In the genomic region with DNA sequence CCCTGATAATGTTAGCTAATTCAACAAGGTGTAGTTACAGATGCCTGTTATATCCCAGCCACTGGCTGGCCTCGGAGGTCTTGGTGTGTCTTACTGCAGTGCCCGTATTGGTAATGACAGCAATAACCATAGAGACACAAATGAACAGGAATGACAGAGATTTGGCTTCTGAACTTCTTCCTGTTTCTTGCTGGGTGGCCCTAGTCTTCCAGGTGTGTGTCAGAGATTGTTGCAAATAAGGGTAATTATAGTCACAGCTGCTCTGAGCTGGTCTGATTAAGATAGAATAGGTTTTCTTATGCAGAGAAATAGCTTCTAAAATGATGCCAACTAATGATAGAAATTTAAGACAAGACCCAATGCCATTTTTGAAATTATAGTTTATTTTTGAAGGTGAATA, we compare ENCODE assay signal across 17 cellular contexts.
DNase-seq lines count a peak whose midpoint lies in the region; TF ChIP-seq lines count a peak whose summit lies in the region.
"Had no signal": no experiment of that assay in that cellular context is flagged by ENCODE, and none has a peak within 500 bp of the region (broad histone marks: within the 10 kb centered on the region; RNA-seq: fewer than 3 reads in every experiment).

No MANE protein-coding gene starts in this region.

- H3K4me2 ChIP-seq in DOHH2 (ENCODE audit: low read length) (peak overlapping the region; percentile 50), SU-DHL-6 (ENCODE audit: low read depth, low read length, poor library complexity, severe bottlenecking) (peak overlapping the region; percentile 61), osteoblast (ENCODE audit: insufficient read depth, low read length) (no peak overlapping the region)

- H3K9ac ChIP-seq in SU-DHL-6 (ENCODE audit: low read length): no peak overlapping the region
- H3K9ac ChIP-seq: GM23248 had no signal

- H3K9me3 ChIP-seq in DOHH2 (ENCODE audit: control insufficient read depth, insufficient read depth, low read length): no peaks in the 10 kb centered on the region
- H3K9me3 ChIP-seq in SU-DHL-6 (ENCODE audit: insufficient read depth, low read length): no peaks in the 10 kb centered on the region
- no peaks in the 10 kb centered on the region for H3K9me3 ChIP-seq in MG63
- H3K9me3 ChIP-seq in osteoblast (ENCODE audit: low read depth, low read length): no peaks in the 10 kb centered on the region
- H3K9me3 ChIP-seq: Caco-2 had no signal

- H3K79me2 ChIP-seq in DOHH2 (ENCODE audit: control insufficient read depth, low read length) (no peaks in the 10 kb centered on the region), SU-DHL-6 (ENCODE audit: insufficient read depth, low read length) (no peaks in the 10 kb centered on the region), osteoblast (ENCODE audit: insufficient read depth, low read length) (no peaks in the 10 kb centered on the region)

- H3K9me2 ChIP-seq in DOHH2 (replicated peaks; ENCODE audit: control insufficient read depth, low read length) (no peaks in the 10 kb centered on the region), SU-DHL-6 (replicated peaks; ENCODE audit: insufficient read depth, low read length) (no peaks in the 10 kb centered on the region)

- TF ChIP-seq CTCF in DOHH2 (IDR thresholded peaks at IDR 0.05; ENCODE audit: low read depth, low read length, poor library complexity, severe bottlenecking) (no peak), SU-DHL-6 (IDR thresholded peaks at IDR 0.05; ENCODE audit: insufficient read depth, low read length, poor library complexity, severe bottlenecking) (no peak), osteoblast (IDR thresholded peaks at IDR 0.05; ENCODE audit: extremely low read depth, low read depth, low read length) (no peak)

- H3K27ac ChIP-seq in DOHH2 (ENCODE audit: low read depth, low read length) (peak overlapping the region; percentile 74), SU-DHL-6 (ENCODE audit: low read depth, low read length) (peak overlapping the region; percentile 96), osteoblast (ENCODE audit: low read depth, low read length) (no peak overlapping the region)
- H3K27ac ChIP-seq: GM23248 had no signal

- H2AFZ ChIP-seq in SU-DHL-6 (ENCODE audit: low read depth, low read length, severe bottlenecking): no peak overlapping the region
- H2AFZ ChIP-seq in osteoblast (ENCODE audit: low read length): no peak overlapping the region
- H2AFZ ChIP-seq: GM23248 had no signal

- DNase-seq in NAMALWA (ENCODE audit: low spot score) (peak; percentile 22), MG63 (no peak), HUDEP-2 (lab: John Stamatoyannopoulos, UW; ENCODE audit: unreplicated experiment in 76 of 76) (no peak), osteoblast (ENCODE audit: insufficient read length, low spot score, missing footprints) (no peak)
- DNase-seq: C1 segment of cervical spinal cord; Caco-2; CD4-positive, alpha-beta memory T cell; DMS153; DND-41; EL; GDM1; GM23248; H7; HCEC 1CT had no signal

- no peaks in the 10 kb centered on the region for H3K36me3 ChIP-seq in DOHH2 (ENCODE audit: control insufficient read depth, low read length)
- no peaks in the 10 kb centered on the region for H3K36me3 ChIP-seq in SU-DHL-6 (ENCODE audit: low read length)
- no peaks in the 10 kb centered on the region for H3K36me3 ChIP-seq in MG63
- H3K36me3 ChIP-seq in osteoblast (ENCODE audit: insufficient read depth, low read length): no peaks in the 10 kb centered on the region

- no peaks in the 10 kb centered on the region for H3K27me3 ChIP-seq in DOHH2 (ENCODE audit: control insufficient read depth, low read length)
- no peaks in the 10 kb centered on the region for H3K27me3 ChIP-seq in SU-DHL-6 (ENCODE audit: low read length)
- no peaks in the 10 kb centered on the region for H3K27me3 ChIP-seq in MG63
- no peaks in the 10 kb centered on the region for H3K27me3 ChIP-seq in osteoblast (ENCODE audit: insufficient read depth, low read length)

- H4K20me1 ChIP-seq in DOHH2 (ENCODE audit: control insufficient read depth, insufficient read depth, low read depth, low read length) (no peaks in the 10 kb centered on the region), SU-DHL-6 (ENCODE audit: low read depth, low read length) (no peaks in the 10 kb centered on the region), osteoblast (ENCODE audit: insufficient read depth, low read length) (no peaks in the 10 kb centered on the region)

- H3F3A ChIP-seq in DOHH2 (ENCODE audit: control insufficient read depth, insufficient read depth): peaks cover 4% of the 10 kb centered on the region; the same call in 1 of the 2 replicates
- H3F3A ChIP-seq in SU-DHL-6 (ENCODE audit: insufficient read depth): peaks cover 17% of the 10 kb centered on the region; the same call in 1 of the 2 replicates

- peaks cover 26% of the 10 kb centered on the region for H3K4me1 ChIP-seq in DOHH2 (ENCODE audit: control insufficient read depth, low read length)
- H3K4me1 ChIP-seq in osteoblast (ENCODE audit: insufficient read depth, low read length): no peaks in the 10 kb centered on the region
- H3K4me1 ChIP-seq: Caco-2 had no signal

- H3K4me3 ChIP-seq in DOHH2 (ENCODE audit: low read length) (0 out of 2 replicates have a peak overlapping the region, but pooled peaks have one; percentile 27), SU-DHL-6 (ENCODE audit: insufficient read depth, low read length, poor library complexity, severe bottlenecking) (no peak overlapping the region), MG63 (no peak overlapping the region), osteoblast (ENCODE audit: insufficient read depth, low read length) (no peak overlapping the region)
- H3K4me3 ChIP-seq: GM12878, GM23248 had no signal
